Comparison of ENCODE assay signal across 10 cellular contexts in the genomic region with DNA sequence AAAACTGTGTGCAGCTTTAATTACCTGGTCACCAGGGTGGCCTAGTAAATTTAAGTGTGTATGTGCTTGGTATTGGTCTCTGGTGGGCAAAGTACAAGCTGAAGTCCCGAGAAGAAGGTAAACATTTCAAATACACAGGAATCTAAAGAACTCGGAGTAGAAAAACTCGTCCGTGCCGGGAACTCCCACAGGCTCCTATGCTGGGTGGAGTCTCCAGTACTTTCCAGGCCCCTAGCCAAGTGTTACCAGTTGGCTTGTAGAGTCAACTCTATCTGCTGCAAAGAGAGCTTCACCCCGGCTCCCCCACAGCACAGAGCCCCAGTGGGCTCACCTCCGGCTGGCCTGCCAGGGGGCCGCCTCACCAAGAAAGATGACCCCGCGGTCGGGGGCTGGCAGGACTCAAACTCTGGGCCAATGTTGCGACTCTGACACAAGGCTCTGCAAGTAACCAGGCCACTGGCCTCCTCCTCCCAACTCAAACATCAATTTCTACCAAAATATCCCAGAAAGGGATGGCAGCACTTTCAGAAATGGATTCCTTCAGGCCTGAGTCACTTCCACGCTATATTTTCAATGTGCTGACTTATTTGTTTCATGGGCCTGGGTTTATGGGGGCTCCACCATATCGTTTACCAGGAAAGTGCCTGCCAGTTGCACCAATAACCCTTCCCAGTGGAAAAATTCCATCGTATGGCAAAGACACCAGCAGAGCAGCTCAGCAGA.
DNase-seq lines count a peak whose midpoint lies in the region; ATAC-seq and TF ChIP-seq lines count a peak whose summit lies in the region.
"Had no signal": no experiment of that assay in that cellular context is flagged by ENCODE, and none has a peak within 500 bp of the region (broad histone marks: within the 10 kb centered on the region; RNA-seq: fewer than 3 reads in every experiment).

No MANE protein-coding gene starts in this region.

- H3K4me3 ChIP-seq in mucosa of descending colon (no peak overlapping the region), thyroid gland (replicated peaks in 1 of 3) (no peak overlapping the region)

- H3K36me3 ChIP-seq in mucosa of descending colon (ENCODE audit: low read depth) (no peaks in the 10 kb centered on the region), thyroid gland (peaks cover 7 to 10% of the 10 kb centered on the region in 2 donors)

- H3K9me3 ChIP-seq in mucosa of descending colon: no peaks in the 10 kb centered on the region
- no peaks in the 10 kb centered on the region for H3K9me3 ChIP-seq in thyroid gland

- H3K27ac ChIP-seq in thyroid gland: peak overlapping the region; percentile 18 to 79 (median 54)

- intact Hi-C loops in mucosa of descending colon (cut with DNase I, micrococcal nuclease) (no loop called here), thyroid gland (cut with DNase I) (loop anchor here (5.0 kb wide), 1 partner anchor 266 kb away; no protein-coding TSS in a partner anchor)

- peaks cover 40% of the 10 kb centered on the region for H3K4me1 ChIP-seq in mucosa of descending colon (ENCODE audit: low read depth)
- peaks cover 25 to 37% of the 10 kb centered on the region in 2 donors for H3K4me1 ChIP-seq in thyroid gland

- peak; percentile 64 for DNase-seq in NCI-H226
- DNase-seq in mucosa of descending colon: peak in 2 of 3 donors; percentile 54 to 84
- DNase-seq in thyroid gland: peak; percentile 77 to 79
- DNase-seq in NCI-H2081 (lab: John Stamatoyannopoulos, UW): no peak
- DNase-seq: PC-3; stimulated activated CD4-positive, alpha-beta T cell treated with anti-CD3 and anti-CD28 coated beads, Interleukin-2, amount 100 ng/mL, for 24 hours had no signal

- 26 to 41% methylated on average over 15 of the region's 15 CpGs for WGBS in thyroid gland, 2 donors

- TF ChIP-seq POLR2A in thyroid gland (IDR thresholded peaks at IDR 0.05): no peak

- TF ChIP-seq CTCF in mucosa of descending colon (IDR thresholded peaks at IDR 0.05): no peak
- no peak for TF ChIP-seq CTCF in thyroid gland (IDR thresholded peaks at IDR 0.05)

- peak; percentile 60 for ATAC-seq in esophagus mucosa
- ATAC-seq in mucosa of descending colon: peak; percentile 67
- ATAC-seq in HG02588 (IDR thresholded peaks at IDR 0.05; ENCODE audit: unreplicated experiment): no peak
- no peak for ATAC-seq in GM19351 (IDR thresholded peaks at IDR 0.05; ENCODE audit: unreplicated experiment)
- ATAC-seq in GM18870 (IDR thresholded peaks at IDR 0.05; ENCODE audit: unreplicated experiment): no peak
- ATAC-seq: PC-3 had no signal

- no peaks in the 10 kb centered on the region for H3K27me3 ChIP-seq in thyroid gland

Comparison
In these comparisons a context has a peak if more than half of its experiments do, and no peak if none do; other contexts are left out.
1. DNase-seq: peak in NCI-H226 (single experiment), mucosa of descending colon (2 of 3) and thyroid gland (2 of 2); none in NCI-H2081 (0 of 2).
2. ATAC-seq: peak in esophagus mucosa (single experiment) and mucosa of descending colon (single experiment); none in HG02588 (single experiment), GM19351 (single experiment) and GM18870 (single experiment).